9 cellular contexts compared by ENCODE assay signal in genomic region chr5:734145-734544, GRCh38. TPM values are rescaled to one million over a fixed set of nuclear protein-coding genes. Genes with fewer than 3 reads are reported as not detected.
A peak's percentile ranks its signal among the peaks of the same experiment; 100 is the strongest.
DNase-seq lines count a peak whose midpoint lies in the region; ATAC-seq, FAIRE-seq and TF ChIP-seq lines count a peak whose summit lies in the region.
"Not testable (repeated sequence)": the region's sequence is repeated elsewhere in the genome, so short reads cannot be mapped to it uniquely, and the experiment has no call there.
"Had no signal": no experiment of that assay in that cellular context is flagged by ENCODE, and none has a peak within 500 bp of the region (broad histone marks: within the 10 kb centered on the region; RNA-seq: fewer than 3 reads in every experiment).

No MANE protein-coding gene starts in this region.

- not testable (repeated sequence) for TF ChIP-seq POLR2A in HepG2 (IDR thresholded peaks at IDR 0.05; ENCODE audit: insufficient read depth in 1 of 2, low read depth in 2 of 2, low read length in 2 of 2)

- peak; percentile 16 for ATAC-seq in Right ventricle myocardium inferior
- ATAC-seq in HepG2: peak; percentile 61

- TF ChIP-seq RAD21 in HepG2 (CRISPR knock-in tag; IDR thresholded peaks at IDR 0.05): not testable (repeated sequence)

- H3K27ac ChIP-seq in HepG2 (ENCODE audit: extremely low read length, insufficient read depth, low read length): not testable (repeated sequence)

- not testable (repeated sequence) for H3K27me3 ChIP-seq in HepG2 (ENCODE audit: control insufficient read depth in 1 of 2, insufficient read depth in 2 of 2, low read length in 2 of 2)

- H3K36me3 ChIP-seq in HepG2 (replicated peaks in 1 of 2; ENCODE audit: control insufficient read depth in 1 of 2, insufficient read depth in 2 of 2, low read length in 2 of 2): not testable (repeated sequence)

- H2AFZ ChIP-seq in HepG2 (ENCODE audit: low read length): not testable (repeated sequence)

- TF ChIP-seq CTCF in HepG2 (CRISPR knock-in tag; IDR thresholded peaks at IDR 0.05): not testable (repeated sequence)

- WGBS in HepG2 (ENCODE audit: low lambda C conversion rate): no CpG with 5 or more reads among the region's 1 CpG

- intact Hi-C loops in Right ventricle myocardium inferior (cut with DNase I); HepG2 (cut with micrococcal nuclease; ENCODE audit: unreplicated experiment): not testable (repeated sequence)

- BruUV-seq in HepG2 (replicated peaks; lab: Mats Ljungman, UMichigan): not testable (repeated sequence)

- H3K9me3 ChIP-seq in HepG2 (ENCODE audit: low read length): not testable (repeated sequence)

- not testable (repeated sequence) for DNase-seq in HTR-8/SVneo (ENCODE audit: insufficient read length, low spot score); Right ventricle myocardium inferior (ENCODE audit: missing footprints); HepG2 (ENCODE audit: low spot score)
- DNase-seq in NOMO-1 treated with DMSO at 0.1 percent for 48 hours (lab: John Stamatoyannopoulos, UW; ENCODE audit: unreplicated experiment): peak; percentile 6

- H3K4me3 ChIP-seq in HepG2 (replicated peaks in 1 of 3; ENCODE audit: insufficient read depth in 1 of 3, low read depth in 2 of 3, low read length in 3 of 3): not testable (repeated sequence)

- H3K4me1 ChIP-seq in HepG2 (ENCODE audit: insufficient read depth, low read length): not testable (repeated sequence)

- CTCF ChIA-PET in HepG2 (lab: Yijun Ruan, JAX; ENCODE audit: low intra/inter-chr PET ratio, low total read pairs): not testable (repeated sequence)

- not testable (repeated sequence) for H3K79me2 ChIP-seq in HepG2 (ENCODE audit: insufficient read depth, low read length)

- H4K20me1 ChIP-seq in HepG2 (ENCODE audit: insufficient read depth, low read length): not testable (repeated sequence)

- H3K4me2 ChIP-seq in HepG2 (ENCODE audit: low read depth, low read length): not testable (repeated sequence)

- not testable (repeated sequence) for TF ChIP-seq EP300 in HepG2 (IDR thresholded peaks at IDR 0.05; ENCODE audit: low read depth in 2 of 2, low read length in 2 of 2); HepG2 (CRISPR knock-in tag; IDR thresholded peaks at IDR 0.05; ENCODE audit: borderline replicate concordance)

- not testable (repeated sequence) for H3K9ac ChIP-seq in HepG2 (ENCODE audit: insufficient read depth, low read depth, low read length)

- FAIRE-seq in HTR-8/SVneo (lab: Jason Lieb, UNC): peak; percentile 52
- FAIRE-seq in HepG2 (lab: Jason Lieb, UNC): peak; percentile 63

- in situ Hi-C loops in HepG2 (cut with HindIII; ENCODE audit: extremely low pct_ligation_motif_present, low pct_unique_long_range_greater_than_20kb): not testable (repeated sequence)

- POLR2A ChIA-PET in HepG2 (lab: Yijun Ruan, JAX): not testable (repeated sequence)

TF ChIP-seq in HepG2, 621 proteins besides CTCF, POLR2A, EP300 and RAD21:
- TF ChIP-seq STAG1 (CRISPR knock-in tag; IDR thresholded peaks at IDR 0.05): peak; percentile 14; the same call in 1 of the 2 replicates

RNA-seq across cellular contexts. Expression of gene TPPP, which starts 41.0 kb away (rescaled TPM):
- total RNA-seq in Right ventricle myocardium inferior (34.5 TPM), HepG2 (2016; rRNA removed; fragmentation: Illumina TruSeq; extraction: Trizol) (0.04 TPM in 1 of 2 replicates, not detected in the other)
- not detected in 2 replicates for total RNA-seq in HepG2 (2016; cell fraction: cytosol; rRNA removed; fragmentation: Illumina TruSeq; extraction: Trizol; ENCODE audit: low read depth)
- 0.04 TPM in 1 of 2 replicates, not detected in the other for total RNA-seq in HepG2 (2016; cell fraction: insoluble cytoplasmic fraction; rRNA removed; fragmentation: Illumina TruSeq; extraction: Trizol)
- total RNA-seq in HepG2 (2016; cell fraction: membrane; rRNA removed; fragmentation: Illumina TruSeq; extraction: Trizol): 0.03 TPM in 1 of 2 replicates, not detected in the other
- total RNA-seq in HepG2 (2016; cell fraction: nucleus; rRNA removed; fragmentation: Illumina TruSeq; extraction: Trizol): not detected in 2 replicates
- 0.05 and 0.07 TPM in 2 replicates for polyA plus RNA-seq in HepG2 (2011; rRNA removed)
- polyA plus RNA-seq in HepG2 (2011; cell fraction: cytosol; rRNA removed): 0.04 and 0.07 TPM in 2 replicates
- 0.07 and 0.16 TPM in 2 replicates for polyA plus RNA-seq in HepG2 (2011; cell fraction: nucleus; rRNA removed)
- polyA plus RNA-seq in HepG2 (2012): 0.17 and 0.20 TPM in 2 replicates
- not detected in 2 replicates for polyA plus RNA-seq in HepG2 (2016; cell fraction: cytosol; fragmentation: Illumina TruSeq; extraction: Trizol; ENCODE audit: low read depth)
- polyA plus RNA-seq in HepG2 (2016; cell fraction: insoluble cytoplasmic fraction; fragmentation: Illumina TruSeq; extraction: Trizol; ENCODE audit: low read depth): 0.05 TPM in 1 of 2 replicates, not detected in the other
- not detected in 2 replicates for polyA plus RNA-seq in HepG2 (2016; cell fraction: membrane; fragmentation: Illumina TruSeq; extraction: Trizol; ENCODE audit: low read depth)
- polyA plus RNA-seq in HepG2 (2016; cell fraction: nucleus; fragmentation: Illumina TruSeq; extraction: Trizol; ENCODE audit: insufficient read depth, low read depth): not detected in 2 replicates
- polyA minus RNA-seq in HepG2 (2011; rRNA and poly(A)+ RNA removed; ENCODE audit: low replicate concordance): 0.24 and 0.28 TPM in 2 replicates
- polyA minus RNA-seq in HepG2 (2011; cell fraction: cytosol; rRNA and poly(A)+ RNA removed): 0.10 and 0.18 TPM in 2 replicates
- polyA minus RNA-seq in HepG2 (2011; cell fraction: nucleus; rRNA and poly(A)+ RNA removed): 0.12 TPM in 1 of 2 replicates, not detected in the other

RNA-seq across cellular contexts. Expression of gene ZDHHC11B, which starts 50.4 kb away (rescaled TPM):
- total RNA-seq in Right ventricle myocardium inferior (14.7 TPM), HepG2 (2016; rRNA removed; fragmentation: Illumina TruSeq; extraction: Trizol) (0.11 TPM in 1 of 2 replicates, not detected in the other)
- not detected in 2 replicates for total RNA-seq in HepG2 (2016; cell fraction: cytosol; rRNA removed; fragmentation: Illumina TruSeq; extraction: Trizol; ENCODE audit: low read depth)
- total RNA-seq in HepG2 (2016; cell fraction: insoluble cytoplasmic fraction; rRNA removed; fragmentation: Illumina TruSeq; extraction: Trizol): 0.04 TPM in 1 of 2 replicates, not detected in the other
- total RNA-seq in HepG2 (2016; cell fraction: membrane; rRNA removed; fragmentation: Illumina TruSeq; extraction: Trizol): 0.21 TPM in 1 of 2 replicates, not detected in the other
- total RNA-seq in HepG2 (2016; cell fraction: nucleus; rRNA removed; fragmentation: Illumina TruSeq; extraction: Trizol): 0.40 and 1.0 TPM in 2 replicates
- polyA plus RNA-seq in HepG2 (2011; rRNA removed): 0.07 and 0.12 TPM in 2 replicates
- 0.09 TPM in 1 of 2 replicates, not detected in the other for polyA plus RNA-seq in HepG2 (2011; cell fraction: cytosol; rRNA removed)
- polyA plus RNA-seq in HepG2 (2011; cell fraction: nucleus; rRNA removed): 0.83 and 1.8 TPM in 2 replicates
- polyA plus RNA-seq in HepG2 (2012): 0.39 and 0.59 TPM in 2 replicates
- polyA plus RNA-seq in HepG2 (2016; cell fraction: cytosol; fragmentation: Illumina TruSeq; extraction: Trizol; ENCODE audit: low read depth): not detected in 2 replicates
- polyA plus RNA-seq in HepG2 (2016; cell fraction: insoluble cytoplasmic fraction; fragmentation: Illumina TruSeq; extraction: Trizol; ENCODE audit: low read depth): 0.14 TPM in 1 of 2 replicates, not detected in the other
- not detected in 2 replicates for polyA plus RNA-seq in HepG2 (2016; cell fraction: membrane; fragmentation: Illumina TruSeq; extraction: Trizol; ENCODE audit: low read depth)
- polyA plus RNA-seq in HepG2 (2016; cell fraction: nucleus; fragmentation: Illumina TruSeq; extraction: Trizol; ENCODE audit: insufficient read depth, low read depth): 0.71 and 0.88 TPM in 2 replicates
- polyA minus RNA-seq in HepG2 (2011; rRNA and poly(A)+ RNA removed; ENCODE audit: low replicate concordance): 1.9 and 3.5 TPM in 2 replicates
- polyA minus RNA-seq in HepG2 (2011; cell fraction: cytosol; rRNA and poly(A)+ RNA removed): 0.62 TPM in 1 of 2 replicates, not detected in the other
- polyA minus RNA-seq in HepG2 (2011; cell fraction: nucleus; rRNA and poly(A)+ RNA removed): 0.64 and 1.2 TPM in 2 replicates
- total RNA-seq: GM12878 had no signal
- polyA plus RNA-seq: AG04450; CD14-positive monocyte; CD4-positive, CD25-positive, alpha-beta regulatory T cell; CD8-positive, alpha-beta memory T cell had no signal

Comparison
In these comparisons a context has a peak if more than half of its experiments do, and no peak if none do; other contexts are left out.
1. RNA of gene TPPP, which starts 41.0 kb away (total RNA-seq): 34.5 TPM in Right ventricle myocardium inferior (single experiment); 0.03 to 0.04 TPM in HepG2; every median in the first group is over 10 times any median in the second.